1 cellular context compared by ENCODE assay signal in genomic region chr12:96034631-96035282, GRCh38.
TF ChIP-seq lines count a peak whose summit lies in the region.

No MANE protein-coding gene starts in this region.

TF ChIP-seq in K562, 482 proteins besides CTCF, POLR2A, EP300 and RAD21:
- no peak for TF ChIP-seq ZNF518B (CRISPR knock-in tag; IDR thresholded peaks at IDR 0.05)
- TF ChIP-seq KAT7 (CRISPR knock-in tag; IDR thresholded peaks at IDR 0.05; ENCODE audit: borderline replicate concordance) = no peak
- TF ChIP-seq PCBP1 (IDR thresholded peaks at IDR 0.05; ENCODE audit: low read depth, low read length, poor library complexity, severe bottlenecking) = no peak
- no peak for TF ChIP-seq HIVEP1 (CRISPR knock-in tag; IDR thresholded peaks at IDR 0.05)
- TF ChIP-seq ETV5 (CRISPR knock-in tag; IDR thresholded peaks at IDR 0.05; ENCODE audit: low read depth) = 0 out of 2 replicates have a peak, but pooled peaks have one; percentile 4
- TF ChIP-seq CREBBP (IDR thresholded peaks at IDR 0.05; ENCODE audit: low read depth, low read length) = no peak
- TF ChIP-seq HDAC6 (IDR thresholded peaks at IDR 0.05; ENCODE audit: low read depth, low read length) = no peak
- TF ChIP-seq SAP30 (IDR thresholded peaks at IDR 0.05; ENCODE audit: borderline replicate concordance, insufficient read depth, low read depth, low read length, poor library complexity, severe bottlenecking) = peak; percentile 17
- TF ChIP-seq ZNF12 (CRISPR knock-in tag; IDR thresholded peaks at IDR 0.05) = no peak
- no peak for TF ChIP-seq ATF2 (CRISPR knock-in tag; IDR thresholded peaks at IDR 0.05)
- TF ChIP-seq FOXA1 (IDR thresholded peaks at IDR 0.05; ENCODE audit: borderline replicate concordance) = no peak
- TF ChIP-seq PHB2 (IDR thresholded peaks at IDR 0.05; ENCODE audit: low read depth) = no peak
- TF ChIP-seq EGR1 (conservative IDR thresholded peaks at IDR 0.05) = 0 out of 2 replicates have a peak, but pooled peaks have one; percentile 11
- 0 out of 2 replicates have a peak, but pooled peaks have one; percentile 28 for TF ChIP-seq PYGO2 (tag; IDR thresholded peaks at IDR 0.05)
- no peak for TF ChIP-seq MXD1 (CRISPR knock-in tag; IDR thresholded peaks at IDR 0.05; ENCODE audit: borderline replicate concordance, poor library complexity, severe bottlenecking)
- no peak for TF ChIP-seq ZKSCAN3 (CRISPR knock-in tag; IDR thresholded peaks at IDR 0.05)
- no peak for TF ChIP-seq C11orf30 (IDR thresholded peaks at IDR 0.05; ENCODE audit: low read depth)
- no peak for TF ChIP-seq CREB1 (IDR thresholded peaks at IDR 0.05)
- no peak for TF ChIP-seq CREB1 (CRISPR knock-in tag; IDR thresholded peaks at IDR 0.05)
